24 cellular contexts compared by ENCODE assay signal in genomic region chrX:154044045-154044444, GRCh38. TPM values are rescaled to one million over a fixed set of nuclear protein-coding genes. Genes with fewer than 3 reads are reported as not detected.
DNase-seq lines count a peak whose midpoint lies in the region; ATAC-seq and TF ChIP-seq lines count a peak whose summit lies in the region.
"Had no signal": no experiment of that assay in that cellular context is flagged by ENCODE, and none has a peak within 500 bp of the region (broad histone marks: within the 10 kb centered on the region; RNA-seq: fewer than 3 reads in every experiment).

No MANE protein-coding gene starts in this region.

- H3K79me2 ChIP-seq in SK-N-SH (ENCODE audit: insufficient read depth): peaks cover 44% of the 10 kb centered on the region; the same call in 1 of the 2 replicates
- H3K79me2 ChIP-seq in smooth muscle cell (ENCODE audit: low read depth): peaks cover 7% of the 10 kb centered on the region

- POLR2A ChIA-PET in SK-N-SH (lab: Yijun Ruan, JAX): interaction anchor here (0.5 kb wide), 1 partner anchor 52 kb away, joined by 4 read pairs; no protein-coding TSS in a partner anchor

- H3K27ac ChIP-seq in SK-N-SH (ENCODE audit: low read depth in 2 of 2, low read length in 1 of 2) (peak overlapping the region; percentile 21 to 35; a peak in 1 of 4 replicates), RWPE2 (ENCODE audit: poor library complexity, severe bottlenecking) (peak overlapping the region; percentile 78), muscle layer of duodenum (ENCODE audit: low read length) (peak overlapping the region; percentile 14), smooth muscle cell (ENCODE audit: low read depth) (peak overlapping the region; percentile 93)
- H3K27ac ChIP-seq: 22Rv1 had no signal

- no peaks in the 10 kb centered on the region for H3K9me2 ChIP-seq in SK-N-SH

- TF ChIP-seq RAD21 in SK-N-SH (IDR thresholded peaks at IDR 0.05; ENCODE audit: low read length): no peak

- H3K4me3 ChIP-seq in SK-N-SH (ENCODE audit: low read depth in 2 of 2, low read length in 1 of 2) (no peak overlapping the region), RWPE2 (ENCODE audit: severe bottlenecking) (no peak overlapping the region), muscle layer of duodenum (ENCODE audit: low read depth in 1 of 2, low read length in 2 of 2) (no peak overlapping the region), smooth muscle cell (no peak overlapping the region)
- H3K4me3 ChIP-seq: thoracic aorta had no signal

- ATAC-seq in SK-N-SH treated with all-trans-retinoic acid at 6 μM for 48 hours (no peak), RWPE2 (ENCODE audit: low read depth) (no peak), GM21360 (IDR thresholded peaks at IDR 0.05; ENCODE audit: unreplicated experiment) (no peak), GM18520 (IDR thresholded peaks at IDR 0.05; ENCODE audit: unreplicated experiment) (no peak)
- ATAC-seq: left cardiac atrium; naive thymus-derived CD4-positive, alpha-beta T cell; stimulated activated memory B cell treated with anti-CD40 and anti-IgM and Interleukin-4, amounts not matched to agents 10 μg/mL and 1 μg/mL and 100 μg/mL, for 72 hours had no signal

- H3K4me1 ChIP-seq in SK-N-SH (ENCODE audit: control insufficient read depth in 1 of 2, insufficient read depth in 2 of 2, low read depth in 1 of 2, low read length in 1 of 2): peaks cover 17 to 21% of the 10 kb centered on the region in 2 experiments; a peak in 3 of 4 replicates
- H3K4me1 ChIP-seq in RWPE2 (ENCODE audit: insufficient read depth, poor library complexity, severe bottlenecking): peaks cover 33% of the 10 kb centered on the region
- peaks cover 25 to 70% of the 10 kb centered on the region in 2 donors for H3K4me1 ChIP-seq in muscle layer of duodenum (ENCODE audit: control insufficient read depth in 1 of 2, insufficient read depth in 2 of 2, low read length in 2 of 2)
- peaks cover 9% of the 10 kb centered on the region for H3K4me1 ChIP-seq in smooth muscle cell (ENCODE audit: low read depth)

- H3F3A ChIP-seq in SK-N-SH (replicated peaks; ENCODE audit: insufficient read depth) (peaks cover 20% of the 10 kb centered on the region), smooth muscle cell (ENCODE audit: low read depth) (no peaks in the 10 kb centered on the region)

- H3K4me2 ChIP-seq in SK-N-SH: no peak overlapping the region
- peak overlapping the region; percentile 39 for H3K4me2 ChIP-seq in smooth muscle cell

- 49% methylated on average over 6 of the region's 6 CpGs for WGBS in SK-N-SH (ENCODE audit: low lambda C conversion rate)
- 86% methylated on average over 6 of the region's 6 CpGs for WGBS in smooth muscle cell (ENCODE audit: low lambda C conversion rate)

- TF ChIP-seq CTCF in SK-N-SH (IDR thresholded peaks at IDR 0.05) (no peak), RWPE2 (IDR thresholded peaks at IDR 0.05; ENCODE audit: poor library complexity, severe bottlenecking) (no peak), smooth muscle cell (IDR thresholded peaks at IDR 0.05; ENCODE audit: borderline replicate concordance, insufficient read depth, poor library complexity, severe bottlenecking) (no peak)

- no peaks in the 10 kb centered on the region; the same call in 1 of the 2 replicates for H3K27me3 ChIP-seq in SK-N-SH (ENCODE audit: insufficient read depth)
- H3K27me3 ChIP-seq in RWPE2 (ENCODE audit: insufficient read depth, poor library complexity, severe bottlenecking): no peaks in the 10 kb centered on the region
- no peaks in the 10 kb centered on the region for H3K27me3 ChIP-seq in muscle layer of duodenum (ENCODE audit: low read depth, low read length)
- no peaks in the 10 kb centered on the region for H3K27me3 ChIP-seq in smooth muscle cell (ENCODE audit: low read depth)

- H2AFZ ChIP-seq in SK-N-SH (ENCODE audit: low read depth) (no peak overlapping the region), smooth muscle cell (ENCODE audit: low read depth) (no peak overlapping the region)

- H3K36me3 ChIP-seq in SK-N-SH (replicated peaks in 1 of 2; ENCODE audit: control insufficient read depth in 1 of 2, insufficient read depth in 2 of 2, low read length in 1 of 2) (no peaks in the 10 kb centered on the region), RWPE2 (ENCODE audit: low read depth) (peaks cover 7% of the 10 kb centered on the region; the same call in 1 of the 2 replicates), muscle layer of duodenum (ENCODE audit: control insufficient read depth in 1 of 2, insufficient read depth in 2 of 2, low read length in 2 of 2) (peaks cover under 1 to 5% of the 10 kb centered on the region in 2 donors), smooth muscle cell (ENCODE audit: low read depth) (no peaks in the 10 kb centered on the region)
- H3K36me3 ChIP-seq: thoracic aorta had no signal

- TF ChIP-seq EP300 in SK-N-SH (IDR thresholded peaks at IDR 0.05; ENCODE audit: borderline replicate concordance in 1 of 2, low read depth in 1 of 2, low read length in 1 of 2): no peak

- H3K9me3 ChIP-seq in SK-N-SH: no peaks in the 10 kb centered on the region
- no peaks in the 10 kb centered on the region for H3K9me3 ChIP-seq in RWPE2 (ENCODE audit: severe bottlenecking)
- no peaks in the 10 kb centered on the region for H3K9me3 ChIP-seq in muscle layer of duodenum (ENCODE audit: control insufficient read depth in 1 of 2, low read length in 2 of 2)
- no peaks in the 10 kb centered on the region for H3K9me3 ChIP-seq in smooth muscle cell (replicated peaks; ENCODE audit: low read depth)
- H3K9me3 ChIP-seq: thoracic aorta had no signal

- H4K20me1 ChIP-seq in SK-N-SH (ENCODE audit: insufficient read depth) (peaks cover 22% of the 10 kb centered on the region), smooth muscle cell (ENCODE audit: low read depth) (no peaks in the 10 kb centered on the region)

- DNase-seq in SK-N-SH: no peak
- no peak for DNase-seq in RWPE2 (ENCODE audit: low spot score)
- DNase-seq in smooth muscle cell (lab: John Stamatoyannopoulos, UW; ENCODE audit: unreplicated experiment): no peak
- no peak for DNase-seq in NCI-H510A (lab: John Stamatoyannopoulos, UW)
- DNase-seq: activated naive CD8-positive, alpha-beta T cell treated with anti-CD3 and anti-CD28 coated beads for 36 hours; AML-193; cerebellar nuclear complex; DMS53; erythroblast; Kasumi-1; left cardiac atrium; naive thymus-derived CD4-positive, alpha-beta T cell; NCI-H187; NCI-H226; OCI-M1; SHP77 treated with DMSO at 0.1 percent for 48 hours; stimulated activated CD4-positive, alpha-beta T cell treated with anti-CD3 and anti-CD28 coated beads, Interleukin-1b, Interleukin-23, amount 100 ng/mL, for 48 hours had no signal

- H3K9ac ChIP-seq in SK-N-SH (no peak overlapping the region), smooth muscle cell (ENCODE audit: low read depth) (peak overlapping the region; percentile 30)

- CTCF ChIA-PET in SK-N-SH (lab: Yijun Ruan, JAX): interaction anchor here (2.6 kb wide), 1 partner anchor 31 kb away, joined by 14 read pairs; no protein-coding TSS in a partner anchor

TF ChIP-seq in SK-N-SH, 30 proteins besides CTCF, POLR2A, EP300 and RAD21 (continues in another document):
- TF ChIP-seq RXRA (IDR thresholded peaks at IDR 0.05; ENCODE audit: borderline replicate concordance, low read depth): no peak
- no peak for TF ChIP-seq MEF2A (IDR thresholded peaks at IDR 0.05; ENCODE audit: borderline replicate concordance, low read depth)
- TF ChIP-seq MXI1 (IDR thresholded peaks at IDR 0.05; ENCODE audit: low read depth, low read length): no peak
- no peak for TF ChIP-seq TCF12 (IDR thresholded peaks at IDR 0.05)
- TF ChIP-seq NRF1 (IDR thresholded peaks at IDR 0.05; ENCODE audit: low read depth, low read length): no peak
- no peak for TF ChIP-seq TAF1 (IDR thresholded peaks at IDR 0.05; ENCODE audit: borderline replicate concordance, low read depth, low read length)
- TF ChIP-seq JUND (IDR thresholded peaks at IDR 0.05): no peak
- TF ChIP-seq IRF3 (IDR thresholded peaks at IDR 0.05; ENCODE audit: low read depth, low read length): no peak

TF ChIP-seq in SK-N-SH treated with all-trans-retinoic acid at 6 μM for 48 hours, 23 proteins besides CTCF, POLR2A, EP300 and RAD21 (continues in another document):
- TF ChIP-seq CREB5 (CRISPR knock-in tag; IDR thresholded peaks at IDR 0.05; ENCODE audit: low read depth): no peak
- no peak for TF ChIP-seq OSR1 (CRISPR knock-in tag; IDR thresholded peaks at IDR 0.05)
- TF ChIP-seq ZFP30 (CRISPR knock-in tag; IDR thresholded peaks at IDR 0.05): no peak

RNA-seq across cellular contexts. Expression of gene IRAK1, which starts 24.3 kb away (rescaled TPM):
- polyA plus RNA-seq in SK-N-SH (2012; rRNA removed): 66.1 and 68.5 TPM in 2 replicates
- polyA plus RNA-seq in SK-N-SH (2012; cell fraction: cytosol; rRNA removed): 41.1 and 61.6 TPM in 2 replicates
- 108 and 160 TPM in 2 replicates for polyA plus RNA-seq in SK-N-SH (2012; cell fraction: nucleus; rRNA removed)
- 21.5 and 29.4 TPM in 2 replicates for total RNA-seq in smooth muscle cell
- 63.4 and 84.2 TPM in 2 replicates for polyA plus RNA-seq in smooth muscle cell

RNA-seq across cellular contexts. Expression of gene MECP2, which starts 53.5 kb away (rescaled TPM):
- polyA plus RNA-seq in SK-N-SH (2012; rRNA removed) (7.0 and 8.2 TPM in 2 replicates), smooth muscle cell (11.9 and 15.0 TPM in 2 replicates)
- 5.6 and 6.9 TPM in 2 replicates for polyA plus RNA-seq in SK-N-SH (2012; cell fraction: cytosol; rRNA removed)
- 16.6 and 16.8 TPM in 2 replicates for polyA plus RNA-seq in SK-N-SH (2012; cell fraction: nucleus; rRNA removed)
- 13.1 and 17.9 TPM in 2 replicates for total RNA-seq in smooth muscle cell

Comparison
In these comparisons a context has a peak if more than half of its experiments do, and no peak if none do; other contexts are left out.
1. H3K27ac ChIP-seq: peak in every context shown above with its lines; median percentile 93 in smooth muscle cell; 78 in RWPE2; 28 in SK-N-SH; 14 in muscle layer of duodenum.